In the genomic region with DNA sequence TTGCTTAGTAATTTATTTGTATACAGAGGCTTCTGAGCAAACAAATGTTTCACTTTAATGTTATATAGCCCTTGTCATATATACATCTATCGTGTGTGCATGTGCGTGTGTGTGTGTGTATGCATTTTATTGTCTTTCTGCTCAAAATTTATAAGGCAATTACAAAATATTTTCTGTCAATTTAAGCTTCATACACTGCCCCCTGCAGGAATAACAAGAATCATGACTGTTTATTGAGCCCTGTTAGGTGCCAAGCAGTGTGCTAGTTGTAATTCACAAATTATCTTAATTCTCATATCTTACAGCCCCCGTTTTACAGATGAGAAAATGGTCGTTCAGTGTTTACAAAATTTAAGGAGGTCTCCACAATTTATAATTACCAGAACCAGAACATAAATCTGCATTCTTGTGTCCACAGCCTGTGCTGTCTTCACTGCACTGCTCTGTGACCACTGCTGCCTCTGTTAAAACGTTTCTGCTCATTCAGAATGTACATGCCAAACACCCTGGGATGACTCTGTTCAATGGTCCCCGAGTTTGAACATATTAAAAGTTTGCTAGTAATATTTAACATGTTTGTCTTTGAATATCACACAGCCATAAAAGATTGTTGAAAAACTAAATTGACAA, we compare ENCODE assay signal across 9 cellular contexts.
A peak's percentile ranks its signal among the peaks of the same experiment; 100 is the strongest.
DNase-seq lines count a peak whose midpoint lies in the region; FAIRE-seq and TF ChIP-seq lines count a peak whose summit lies in the region.
"Had no signal": no experiment of that assay in that cellular context is flagged by ENCODE, and none has a peak within 500 bp of the region (broad histone marks: within the 10 kb centered on the region; RNA-seq: fewer than 3 reads in every experiment).

No MANE protein-coding gene starts in this region.

- H3K18ac ChIP-seq in trophoblast cell (ENCODE audit: low read length) = no peak overlapping the region

- BruUV-seq in endothelial cell of umbilical vein (replicated peaks; lab: Mats Ljungman, UMichigan) = no TSS peak

- no peak for DNase-seq in GM12864 (ENCODE audit: low read depth)
- peak; percentile 47 for DNase-seq in NCI-H69 (lab: John Stamatoyannopoulos, UW)
- peak; percentile 32 for DNase-seq in endothelial cell of umbilical vein (ENCODE audit: low read depth, low spot score)
- peak; percentile 1 to 65 for DNase-seq in trophoblast cell
- no peak for DNase-seq in activated naive CD4-positive, alpha-beta T cell (lab: John Stamatoyannopoulos, UW)
- no peak for DNase-seq in SKM-1 (lab: John Stamatoyannopoulos, UW; ENCODE audit: unreplicated experiment)
- no peak for DNase-seq in NCI-H1930 (lab: John Stamatoyannopoulos, UW)
- no peak for DNase-seq in SHP77 treated with DMSO at 0.1 percent for 48 hours (lab: John Stamatoyannopoulos, UW)
- DNase-seq: sigmoid colon had no signal

- no peak overlapping the region for H3K9ac ChIP-seq in endothelial cell of umbilical vein (replicated peaks; ENCODE audit: extremely low read depth, insufficient read depth, low read length)
- no peak overlapping the region for H3K9ac ChIP-seq in trophoblast cell (ENCODE audit: low read length)

- POLR2A ChIA-PET in endothelial cell of umbilical vein (lab: Charles Lee) = no interaction called here

- H2BK5ac ChIP-seq in trophoblast cell (ENCODE audit: low read depth, low read length, poor library complexity) = no peak overlapping the region

- H3K27ac ChIP-seq in endothelial cell of umbilical vein (ENCODE audit: insufficient read depth, low read depth, low read length) (no peak overlapping the region), trophoblast cell (ENCODE audit: low read depth, low read length) (no peak overlapping the region)
- H3K27ac ChIP-seq: sigmoid colon had no signal

- intact Hi-C loops in endothelial cell of umbilical vein (cut with micrococcal nuclease) = loop anchor here (1.0 to 10.0 kb wide), 6 partner anchors 106 to 424 kb away; no protein-coding TSS in a partner anchor

- no peak overlapping the region for H3K14ac ChIP-seq in trophoblast cell (ENCODE audit: low read length)

- H4K12ac ChIP-seq in trophoblast cell (ENCODE audit: low read depth, low read length) = no peak overlapping the region

- TF ChIP-seq CTCF in GM12864 (IDR thresholded peaks at IDR 0.05; ENCODE audit: low read depth, low read length, missing control alignments) = peak; percentile 50
- peak; percentile 27 to 36 for TF ChIP-seq CTCF in endothelial cell of umbilical vein (IDR thresholded peaks at IDR 0.05; ENCODE audit: extremely low read depth in 1 of 2, insufficient read depth in 1 of 2, low read depth in 1 of 2, low read length in 2 of 2)

- H3K79me2 ChIP-seq in endothelial cell of umbilical vein (ENCODE audit: control insufficient read depth, insufficient read depth, low read length) = no peaks in the 10 kb centered on the region
- no peaks in the 10 kb centered on the region for H3K79me2 ChIP-seq in trophoblast cell (ENCODE audit: control insufficient read depth, insufficient read depth, low read length, poor library complexity)

- H2BK12ac ChIP-seq in trophoblast cell (ENCODE audit: low read length) = no peak overlapping the region

- H3K4me3 ChIP-seq in GM12864 (ENCODE audit: low read depth, low read length) = no peak overlapping the region
- H3K4me3 ChIP-seq in endothelial cell of umbilical vein (replicated peaks in 1 of 3; ENCODE audit: insufficient read depth in 1 of 3, low read depth in 1 of 3, low read length in 3 of 3) = no peak overlapping the region
- H3K4me3 ChIP-seq in trophoblast cell (ENCODE audit: low read depth, low read length) = no peak overlapping the region
- H3K4me3 ChIP-seq: sigmoid colon had no signal

- no peak for TF ChIP-seq POLR2A in endothelial cell of umbilical vein (IDR thresholded peaks at IDR 0.05; ENCODE audit: low read depth, low read length)

- H3K4me1 ChIP-seq in endothelial cell of umbilical vein (ENCODE audit: control insufficient read depth, extremely low read depth, insufficient read depth, low read length) (no peaks in the 10 kb centered on the region), trophoblast cell (ENCODE audit: control insufficient read depth in 1 of 2, insufficient read depth in 2 of 2, low read length in 2 of 2) (no peaks in the 10 kb centered on the region)
- H3K4me1 ChIP-seq: sigmoid colon had no signal

- no peak overlapping the region for H2BK120ac ChIP-seq in trophoblast cell (ENCODE audit: insufficient read depth, low read length, poor library complexity)

- H3K4ac ChIP-seq in trophoblast cell (ENCODE audit: low read depth, low read length) = no peak overlapping the region

- H3K4me2 ChIP-seq in endothelial cell of umbilical vein (ENCODE audit: insufficient read depth, low read length) = no peak overlapping the region
- no peak overlapping the region for H3K4me2 ChIP-seq in trophoblast cell (ENCODE audit: low read length)

- H3K27me3 ChIP-seq in endothelial cell of umbilical vein (ENCODE audit: control insufficient read depth in 2 of 2, insufficient read depth in 2 of 2, low read length in 2 of 2) (no peaks in the 10 kb centered on the region), trophoblast cell (ENCODE audit: insufficient read depth, low read length) (no peaks in the 10 kb centered on the region)
- H3K27me3 ChIP-seq: sigmoid colon had no signal

- H3K9me1 ChIP-seq in endothelial cell of umbilical vein (replicated peaks; ENCODE audit: control insufficient read depth, extremely low read depth, insufficient read depth, low read length) = no peaks in the 10 kb centered on the region

- H3K23ac ChIP-seq in trophoblast cell (ENCODE audit: low read length) = no peak overlapping the region

- no peaks in the 10 kb centered on the region for H3K9me3 ChIP-seq in endothelial cell of umbilical vein (replicated peaks; ENCODE audit: control insufficient read depth, insufficient read depth, low read length)
- no peaks in the 10 kb centered on the region for H3K9me3 ChIP-seq in trophoblast cell (ENCODE audit: insufficient read depth, low read depth, low read length)
- H3K9me3 ChIP-seq: sigmoid colon had no signal

- H2AFZ ChIP-seq in endothelial cell of umbilical vein (ENCODE audit: low read depth, low read length) (no peak overlapping the region), trophoblast cell (ENCODE audit: insufficient read depth, low read length, poor library complexity) (no peak overlapping the region)

- FAIRE-seq in endothelial cell of umbilical vein (lab: Jason Lieb, UNC) = peak; percentile 49

- dilution Hi-C loops in endothelial cell of umbilical vein (cut with MboI; ENCODE audit: extremely low pct_ligation_motif_present, low sequenced_read_pairs) = no loop called here

- H3K36me3 ChIP-seq in endothelial cell of umbilical vein (ENCODE audit: control insufficient read depth in 2 of 2, extremely low read depth in 1 of 2, insufficient read depth in 2 of 2, low read length in 2 of 2) (no peaks in the 10 kb centered on the region), trophoblast cell (ENCODE audit: control insufficient read depth in 1 of 2, insufficient read depth in 2 of 2, low read length in 2 of 2) (no peaks in the 10 kb centered on the region)
- H3K36me3 ChIP-seq: sigmoid colon had no signal

- H4K20me1 ChIP-seq in endothelial cell of umbilical vein (replicated peaks; ENCODE audit: control insufficient read depth, extremely low read depth, insufficient read depth, low read length) = no peaks in the 10 kb centered on the region

- WGBS in trophoblast cell (ENCODE audit: extremely low coverage, insufficient coverage, insufficient read length) = no CpG with 5 or more reads among the region's 6 CpGs

- CTCF ChIA-PET in endothelial cell of umbilical vein (lab: Charles Lee) = interaction anchor here (0.7 to 2.3 kb wide), 21 partner anchors 8 to 327 kb away, joined by 3 to 18 read pairs (median 4); a partner anchor contains a TSS

- no peak overlapping the region for H4K8ac ChIP-seq in trophoblast cell (ENCODE audit: low read depth, low read length)

- H3K79me1 ChIP-seq in trophoblast cell (ENCODE audit: low read length) = no peaks in the 10 kb centered on the region

- H2AK5ac ChIP-seq in trophoblast cell (ENCODE audit: low read length) = no peak overlapping the region

- no peak overlapping the region for H4K91ac ChIP-seq in trophoblast cell (ENCODE audit: low read depth, low read length)

TF ChIP-seq in endothelial cell of umbilical vein, 7 proteins besides CTCF, POLR2A, EP300 and RAD21:
- TF ChIP-seq EZH2 (IDR thresholded peaks at IDR 0.05; ENCODE audit: borderline replicate concordance, low read depth, low read length, severe bottlenecking) = no peak
TF ChIP-seq in endothelial cell of umbilical vein: peak in this region for 0.

Comparison
In these comparisons a context has a peak if more than half of its experiments do, and no peak if none do; other contexts are left out.
1. DNase-seq: peak in NCI-H69 (single experiment), endothelial cell of umbilical vein (single experiment) and trophoblast cell (2 of 2); none in GM12864 (single experiment), activated naive CD4-positive, alpha-beta T cell (0 of 4), SKM-1 (single experiment), NCI-H1930 (0 of 2) and SHP77 treated with DMSO at 0.1 percent for 48 hours (single experiment).